Comparison of ENCODE assay signal across 8 cellular contexts in the genomic region with DNA sequence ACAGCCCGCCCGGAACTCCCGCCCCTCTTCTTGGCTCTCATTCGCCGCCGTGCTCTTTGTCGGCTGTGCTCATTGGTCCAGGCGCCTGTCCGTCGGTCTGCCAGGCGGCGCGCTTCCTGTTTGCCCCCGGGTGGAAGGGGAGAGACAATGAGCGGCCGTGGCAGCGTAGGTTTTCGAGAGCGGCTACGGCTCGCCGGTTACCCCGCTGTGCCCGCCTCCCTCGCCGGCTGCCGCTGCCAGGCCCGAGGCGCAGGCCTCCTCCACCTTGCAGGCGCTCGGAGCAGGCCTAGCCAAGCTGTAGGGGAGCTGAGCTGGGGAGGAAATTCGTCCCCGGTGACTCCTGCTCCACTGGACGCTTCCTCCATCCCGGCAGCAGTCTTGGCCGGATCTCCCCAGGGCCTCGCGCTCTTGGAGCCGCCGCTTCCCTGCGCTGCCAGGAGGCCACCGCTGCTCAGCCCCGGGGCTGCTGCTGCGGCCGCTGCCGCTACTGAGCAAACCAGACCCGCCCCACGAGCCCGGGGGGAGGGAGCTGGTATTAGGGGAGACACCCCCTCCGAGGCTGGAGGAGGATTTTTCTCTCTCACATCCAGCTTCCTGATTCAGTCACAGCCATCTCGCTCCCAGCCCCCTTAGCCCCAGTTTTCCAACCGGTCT. TPM values are rescaled to one million over a fixed set of nuclear protein-coding genes. Genes with fewer than 3 reads are reported as not detected.
DNase-seq lines count a peak whose midpoint lies in the region; ATAC-seq, FAIRE-seq and TF ChIP-seq lines count a peak whose summit lies in the region.

Gene SP3, minus strand, starts transcription at position 2 of the 654 bp plus-strand sequence. CDS start 202 bp downstream, outside the sequence.

- H3K4me2 ChIP-seq in keratinocyte (ENCODE audit: control insufficient read depth, extremely low read depth, insufficient read depth, low read depth, low read length), result peak within 1 kb of the TSS; percentile 98

- H3K27ac ChIP-seq in keratinocyte (ENCODE audit: control insufficient read depth, insufficient read depth, low read length), result peak within 1 kb of the TSS; percentile 95

- DNase-seq in AG09319 (ENCODE audit: extremely low read depth, low read depth), result peak; percentile 96
- DNase-seq in NCI-H460 (ENCODE audit: extremely low read depth, low read depth), result peak; percentile 97
- peak; percentile 94 for DNase-seq in activated CD4-positive, CD25-positive, alpha-beta regulatory T cell treated with anti-CD3 and anti-CD28 coated beads, Interleukin-2, amount 50 U/mL, for 72 hours
- peak; percentile 30 to 83 for DNase-seq in cerebellar nuclear complex (lab: John Stamatoyannopoulos, UW)
- DNase-seq in keratinocyte (ENCODE audit: low read depth, low spot score), result no peak
- peak; percentile 89 to 90 for DNase-seq in stimulated activated CD4-positive, alpha-beta T cell treated with anti-CD3 and anti-CD28 coated beads, Interleukin-15, amount 100 ng/mL, for 1 hour (ENCODE audit: low read depth in 1 of 2, low spot score in 1 of 2)

- no peaks in the 10 kb centered on the region for H3K9me1 ChIP-seq in keratinocyte (ENCODE audit: control insufficient read depth, extremely low read depth, insufficient read depth, low read length)

- H4K20me1 ChIP-seq in keratinocyte (ENCODE audit: control insufficient read depth, extremely low read depth, insufficient read depth, low read length), result no peaks in the 10 kb centered on the region

- no peaks in the 10 kb centered on the region for H3K9me3 ChIP-seq in keratinocyte (ENCODE audit: control insufficient read depth, low read depth, low read length)

- ATAC-seq in GM19025 (IDR thresholded peaks at IDR 0.05; ENCODE audit: low read depth, unreplicated experiment) (peak; percentile 65), HG03342 (IDR thresholded peaks at IDR 0.05; ENCODE audit: unreplicated experiment) (peak; percentile 66)

- H3K4me3 ChIP-seq in keratinocyte (ENCODE audit: control insufficient read depth in 2 of 3, extremely low read depth in 1 of 3, insufficient read depth in 2 of 3, low read depth in 1 of 3, low read length in 3 of 3), result peak within 1 kb of the TSS; percentile 82 to 93 (median 90)

- no peaks in the 10 kb centered on the region for H3K36me3 ChIP-seq in keratinocyte (ENCODE audit: control insufficient read depth in 2 of 2, extremely low read depth in 1 of 2, insufficient read depth in 2 of 2, low read length in 2 of 2)

- no peak for FAIRE-seq in keratinocyte (lab: Jason Lieb, UNC)

- H3K79me2 ChIP-seq in keratinocyte (ENCODE audit: control insufficient read depth, insufficient read depth, low read length), result peaks cover 31% of the 10 kb centered on the region

- peak within 1 kb of the TSS; percentile 96 for H3K9ac ChIP-seq in keratinocyte (ENCODE audit: control insufficient read depth, extremely low read depth, insufficient read depth, low read length)

- peak within 1 kb of the TSS; percentile 89 for H2AFZ ChIP-seq in keratinocyte (ENCODE audit: control insufficient read depth, low read length)

- TF ChIP-seq CTCF in AG09319 (IDR thresholded peaks at IDR 0.05; ENCODE audit: low read depth, low read length) (no peak), keratinocyte (optimal IDR thresholded peaks at IDR 0.05 in 1 of 3, IDR thresholded peaks at IDR 0.05 in 1 of 3, conservative IDR thresholded peaks at IDR 0.05 in 1 of 3; ENCODE audit: extremely low read depth in 1 of 3, insufficient read depth in 2 of 3, low read length in 3 of 3) (no peak)

- H3K4me1 ChIP-seq in keratinocyte (ENCODE audit: control insufficient read depth, extremely low read depth, insufficient read depth, low read length), result peaks cover 9% of the 10 kb centered on the region

- dilution Hi-C loops in keratinocyte (cut with MboI; ENCODE audit: extremely low pct_ligation_motif_present, low sequenced_read_pairs), result no loop called here

- H3K27me3 ChIP-seq in keratinocyte (ENCODE audit: control insufficient read depth, extremely low read depth, insufficient read depth, low read length), result no peaks in the 10 kb centered on the region

RNA-seq across cellular contexts. Expression of gene SP3, which starts in this region (rescaled TPM):
- 82.4 and 86.3 TPM in 2 replicates for total RNA-seq in NCI-H460 (2014; rRNA removed; shearing (Covaris generic))
- polyA plus RNA-seq in NCI-H460 (2014; cell fraction: nucleus; rRNA removed), result 30.2 and 59.5 TPM in 2 replicates
- polyA plus RNA-seq in keratinocyte, result 31.9 to 46.7 TPM (median 39.3 TPM) in 3 replicates
- polyA plus RNA-seq in keratinocyte (2011; ENCODE audit: low read depth), result 14.9 TPM
- polyA plus RNA-seq in keratinocyte (2011; cell fraction: cytosol; rRNA removed), result 13.6 and 34.9 TPM in 2 replicates
- polyA plus RNA-seq in keratinocyte (2011; cell fraction: nucleus; rRNA removed), result 27.6 and 29.2 TPM in 2 replicates
- polyA plus RNA-seq in keratinocyte (2012; ENCODE audit: low replicate concordance), result 24.9 and 25.4 TPM in 2 replicates
- polyA minus RNA-seq in keratinocyte, result 25.9 to 93.0 TPM (median 54.3 TPM) in 3 replicates
- 17.8 TPM for polyA minus RNA-seq in keratinocyte (2011; cell fraction: cytosol; rRNA and poly(A)+ RNA removed)
- 35.9 and 68.2 TPM in 2 replicates for polyA minus RNA-seq in keratinocyte (2011; cell fraction: nucleus; rRNA and poly(A)+ RNA removed)
